In the genomic region with DNA sequence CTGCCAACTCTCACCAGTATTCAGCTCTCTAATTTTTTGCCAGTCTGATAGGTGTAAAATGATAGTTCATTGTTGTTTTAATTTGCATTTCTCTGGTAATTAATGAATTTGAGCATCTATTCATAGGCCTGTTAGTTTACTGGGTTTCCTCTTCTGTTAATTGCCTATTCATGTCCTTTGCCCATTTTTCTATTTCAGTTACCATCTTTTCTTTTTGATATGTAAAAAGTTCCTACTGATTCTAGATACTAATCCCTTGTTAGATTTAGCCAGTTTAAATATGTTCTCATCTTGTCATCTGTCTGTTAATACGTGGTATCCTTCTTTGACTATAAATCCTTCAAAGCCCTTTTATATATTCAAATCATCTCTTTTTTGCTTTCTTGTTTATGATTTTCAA, we compare ENCODE assay signal across 14 cellular contexts.
A peak's percentile ranks its signal among the peaks of the same experiment; 100 is the strongest.
DNase-seq lines count a peak whose midpoint lies in the region; ATAC-seq and TF ChIP-seq lines count a peak whose summit lies in the region.
"Had no signal": no experiment of that assay in that cellular context is flagged by ENCODE, and none has a peak within 500 bp of the region (broad histone marks: within the 10 kb centered on the region; RNA-seq: fewer than 3 reads in every experiment).

No MANE protein-coding gene starts in this region.

- peaks cover 23 to 34% (median 33%) of the 10 kb centered on the region in 3 donors for H3K4me1 Mint-ChIP-seq in CD8-positive, alpha-beta memory T cell
- H3K4me1 Mint-ChIP-seq in endodermal cell, result peaks cover 49% of the 10 kb centered on the region
- H3K4me1 Mint-ChIP-seq in natural killer cell treated with Interleukin-12 subunit alpha and Interleukin-12 subunit beta and Interleukin-15 and Interleukin-18, amount 100 ng/mL, for 72 hours (ENCODE audit: low read depth in 2 of 2), result peaks cover 44 to 54% of the 10 kb centered on the region in 2 donors

- no peak overlapping the region for H3K27ac ChIP-seq in CD8-positive, alpha-beta memory T cell (ENCODE audit: low read depth, low read length)
- peak overlapping the region; percentile 88 for H3K27ac ChIP-seq in Karpas-422 (ENCODE audit: low read length)
- H3K27ac ChIP-seq in endodermal cell (ENCODE audit: low read depth, low read length), result no peak overlapping the region
- no peak overlapping the region for H3K27ac ChIP-seq in stomach
- H3K27ac ChIP-seq: BLaER1 treated with 17β-estradiol and CSF1 and Interleukin-3, amounts not matched to agents 10 nM and 100 nM had no signal

- POLR2A ChIA-PET in CD8-positive, alpha-beta memory T cell (lab: Charles Lee), result interaction anchor here (1.1 kb wide), 1 partner anchor 15 kb away, joined by 3 read pairs; no protein-coding TSS in a partner anchor

- no peak for TF ChIP-seq EP300 in stomach (IDR thresholded peaks at IDR 0.05)

- no peak overlapping the region for H3K4me3 Mint-ChIP-seq in CD8-positive, alpha-beta memory T cell
- H3K4me3 Mint-ChIP-seq in endodermal cell, result no peak overlapping the region
- H3K4me3 Mint-ChIP-seq in natural killer cell treated with Interleukin-12 subunit alpha and Interleukin-12 subunit beta and Interleukin-15 and Interleukin-18, amount 100 ng/mL, for 72 hours, result no peak overlapping the region
- H3K4me3 Mint-ChIP-seq: B cell; CD8-positive, alpha-beta T cell; H9; IgD-negative memory B cell had no signal

- H3K27me3 Mint-ChIP-seq in CD8-positive, alpha-beta memory T cell, result no peaks in the 10 kb centered on the region
- no peaks in the 10 kb centered on the region for H3K27me3 Mint-ChIP-seq in endodermal cell (ENCODE audit: insufficient read depth)
- no peaks in the 10 kb centered on the region for H3K27me3 Mint-ChIP-seq in natural killer cell treated with Interleukin-12 subunit alpha and Interleukin-12 subunit beta and Interleukin-15 and Interleukin-18, amount 100 ng/mL, for 72 hours
- H3K27me3 Mint-ChIP-seq: B cell, IgD-negative memory B cell had no signal

- no peaks in the 10 kb centered on the region for H4K20me1 ChIP-seq in Karpas-422 (ENCODE audit: insufficient read depth, low read depth, low read length)

- no peak for DNase-seq in CD8-positive, alpha-beta memory T cell
- peak; percentile 58 for DNase-seq in Karpas-422
- no peak for DNase-seq in endodermal cell
- no peak for DNase-seq in natural killer cell treated with Interleukin-12 subunit alpha and Interleukin-12 subunit beta and Interleukin-15 and Interleukin-18, amount 100 ng/mL, for 72 hours (ENCODE audit: low spot score)
- no peak for DNase-seq in stomach
- DNase-seq: CD8-positive, alpha-beta T cell; COR-L47; DMS 273 treated with DMSO at 0.1 percent for 48 hours; H9 had no signal

- no peaks in the 10 kb centered on the region for H3K9me2 ChIP-seq in Karpas-422 (replicated peaks; ENCODE audit: insufficient read depth, low read length)

- H3K4me3 ChIP-seq in CD8-positive, alpha-beta memory T cell (ENCODE audit: low read length), result no peak overlapping the region
- H3K4me3 ChIP-seq in Karpas-422 (ENCODE audit: low read length) (no peak overlapping the region), endodermal cell (ENCODE audit: low read length) (peak overlapping the region; percentile 39), stomach (no peak overlapping the region)
- H3K4me3 ChIP-seq: BLaER1 treated with 17β-estradiol and CSF1 and Interleukin-3, amounts not matched to agents 10 nM and 100 nM had no signal

- H3K36me3 Mint-ChIP-seq in CD8-positive, alpha-beta memory T cell, result peaks cover 23 to 69% (median 29%) of the 10 kb centered on the region in 3 donors
- H3K36me3 Mint-ChIP-seq in endodermal cell (ENCODE audit: low read depth), result peaks cover 16% of the 10 kb centered on the region
- peaks cover 19% of the 10 kb centered on the region for H3K36me3 Mint-ChIP-seq in natural killer cell treated with Interleukin-12 subunit alpha and Interleukin-12 subunit beta and Interleukin-15 and Interleukin-18, amount 100 ng/mL, for 72 hours

- H3K9me3 ChIP-seq in CD8-positive, alpha-beta memory T cell (ENCODE audit: low read length), result no peaks in the 10 kb centered on the region
- H3K9me3 ChIP-seq in Karpas-422 (ENCODE audit: low read length) (no peaks in the 10 kb centered on the region), endodermal cell (ENCODE audit: control insufficient read depth, low read length) (peaks cover 14% of the 10 kb centered on the region), stomach (no peaks in the 10 kb centered on the region)

- intact Hi-C loops in stomach (cut with DNase I; ENCODE audit: low total_unique reads), result loop anchor here (10.0 kb wide), 1 partner anchor 387 kb away; a partner anchor contains a TSS

- H3K36me3 ChIP-seq in CD8-positive, alpha-beta memory T cell (ENCODE audit: insufficient read depth, low read length), result no peaks in the 10 kb centered on the region
- H3K36me3 ChIP-seq in Karpas-422 (ENCODE audit: insufficient read depth, low read length) (no peaks in the 10 kb centered on the region), endodermal cell (ENCODE audit: control insufficient read depth, insufficient read depth, low read length) (peaks cover 7% of the 10 kb centered on the region), stomach (peaks cover 0 to 17% (median 15%) of the 10 kb centered on the region in 4 donors)

- H3K27ac Mint-ChIP-seq in CD8-positive, alpha-beta memory T cell, result peak overlapping the region in 7 of 8 donors; percentile 31 to 74 (median 35)
- no peak overlapping the region for H3K27ac Mint-ChIP-seq in endodermal cell
- H3K27ac Mint-ChIP-seq in natural killer cell treated with Interleukin-12 subunit alpha and Interleukin-12 subunit beta and Interleukin-15 and Interleukin-18, amount 100 ng/mL, for 72 hours, result peak overlapping the region; percentile 24 to 78
- H3K27ac Mint-ChIP-seq: B cell, H9, IgD-negative memory B cell had no signal

- H2AFZ ChIP-seq in Karpas-422 (ENCODE audit: low read length), result peak overlapping the region; percentile 8; the same call in 1 of the 2 replicates

- WGBS in endodermal cell (ENCODE audit: insufficient coverage in 1 of 2, insufficient read length in 1 of 2), 2 experiments, result 100% methylated on average over 1 of the region's 1 CpG; no CpG with 5 or more reads in 1 of the 2 experiments
- WGBS in stomach, 5 donors, result 96 to 100% (median 97%) methylated on average over 1 of the region's 1 CpG

- H3K9ac ChIP-seq in Karpas-422 (ENCODE audit: low read length), result no peak overlapping the region
- no peak overlapping the region for H3K9ac ChIP-seq in endodermal cell (ENCODE audit: extremely low read depth, low read length, poor library complexity, severe bottlenecking)
- H3K9ac ChIP-seq: BLaER1 treated with 17β-estradiol and CSF1 and Interleukin-3, amounts not matched to agents 10 nM and 100 nM had no signal

- no peak for ATAC-seq in natural killer cell treated with Interleukin-12 subunit alpha and Interleukin-12 subunit beta and Interleukin-15 and Interleukin-18, amount 100 ng/mL, for 72 hours
- ATAC-seq in GM18873 (IDR thresholded peaks at IDR 0.05; ENCODE audit: low FRiP score, unreplicated experiment), result no peak
- ATAC-seq: CD8-positive, alpha-beta T cell; HepG2 had no signal

- TF ChIP-seq POLR2A in stomach (IDR thresholded peaks at IDR 0.05), result no peak

- no peak for TF ChIP-seq CTCF in endodermal cell (conservative IDR thresholded peaks at IDR 0.05)
- TF ChIP-seq CTCF in stomach (IDR thresholded peaks at IDR 0.05), result no peak

- no peaks in the 10 kb centered on the region for H3K4me1 ChIP-seq in CD8-positive, alpha-beta memory T cell (ENCODE audit: insufficient read depth, low read length)
- H3K4me1 ChIP-seq in Karpas-422 (ENCODE audit: low read length), result peaks cover 81% of the 10 kb centered on the region
- peaks cover 23% of the 10 kb centered on the region for H3K4me1 ChIP-seq in endodermal cell (ENCODE audit: control insufficient read depth, insufficient read depth, low read length)
- H3K4me1 ChIP-seq in stomach, result peaks cover 1 to 23% (median 5%) of the 10 kb centered on the region in 4 donors

- no peaks in the 10 kb centered on the region for H3K79me2 ChIP-seq in Karpas-422 (ENCODE audit: low read length)

- CTCF ChIA-PET in CD8-positive, alpha-beta memory T cell (lab: Charles Lee), result no interaction called here

- H3K4me2 ChIP-seq in Karpas-422 (ENCODE audit: low read depth, low read length, poor library complexity, severe bottlenecking), result no peak overlapping the region
- H3K4me2 ChIP-seq: BLaER1 treated with 17β-estradiol and CSF1 and Interleukin-3, amounts not matched to agents 10 nM and 100 nM had no signal

- no peaks in the 10 kb centered on the region for H3K27me3 ChIP-seq in CD8-positive, alpha-beta memory T cell (ENCODE audit: insufficient read depth, low read length, poor library complexity, severe bottlenecking)
- H3K27me3 ChIP-seq in Karpas-422 (ENCODE audit: low read length) (no peaks in the 10 kb centered on the region), endodermal cell (ENCODE audit: control insufficient read depth, insufficient read depth, low read length, poor library complexity, severe bottlenecking) (no peaks in the 10 kb centered on the region), stomach (no peaks in the 10 kb centered on the region)
- H3K27me3 ChIP-seq: BLaER1 treated with 17β-estradiol and CSF1 and Interleukin-3, amounts not matched to agents 10 nM and 100 nM had no signal

- no peaks in the 10 kb centered on the region for H3K9me3 Mint-ChIP-seq in CD8-positive, alpha-beta memory T cell
- peaks cover 6% of the 10 kb centered on the region for H3K9me3 Mint-ChIP-seq in endodermal cell
- H3K9me3 Mint-ChIP-seq in natural killer cell treated with Interleukin-12 subunit alpha and Interleukin-12 subunit beta and Interleukin-15 and Interleukin-18, amount 100 ng/mL, for 72 hours, result peaks cover 11% of the 10 kb centered on the region
